ENCODE assay signal across 33 cellular contexts in the genomic region with DNA sequence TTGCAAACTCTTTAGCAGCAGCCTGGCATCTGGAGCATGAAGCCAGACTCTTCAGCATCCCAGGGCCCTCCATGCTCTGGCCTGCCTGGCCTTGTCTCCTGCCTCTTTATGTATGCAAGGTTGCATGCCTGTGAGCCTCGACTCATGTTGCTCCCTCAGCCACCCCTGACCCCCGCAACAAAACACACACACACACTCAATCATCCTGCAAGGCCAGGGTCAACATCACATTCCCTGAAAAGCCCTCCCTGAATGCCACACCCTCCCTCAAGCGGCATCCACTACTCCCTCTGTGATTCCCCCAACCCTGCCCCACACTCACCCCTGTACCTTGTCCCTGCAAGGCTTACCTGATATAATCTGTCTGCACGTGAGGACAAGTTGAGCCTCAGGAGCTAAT.
"Had no signal": no experiment of that assay in that cellular context is flagged by ENCODE, and none has a peak within 500 bp of the region (broad histone marks: within the 10 kb centered on the region; RNA-seq: fewer than 3 reads in every experiment).

No MANE protein-coding gene starts in this region.

- H3K27ac ChIP-seq: adrenal gland, body of pancreas, colonic mucosa, esophagus muscularis mucosa, foreskin keratinocyte, WERI-Rb-1 had no signal

- H3K9me3 Mint-ChIP-seq: activated B cell treated with CpG ODN at 0.5 μM for 24 hours; activated CD4-positive, alpha-beta memory T cell treated with anti-CD3 and anti-CD28 coated beads, Interleukin-2, amount 10 ng/mL, durations not matched to agents 7 days and 5 days; activated CD4-positive, alpha-beta T cell treated with anti-CD3 and anti-CD28 coated beads, Interleukin-2, amount 10 ng/mL, durations not matched to agents 7 days and 5 days; activated naive CD8-positive, alpha-beta T cell treated with anti-CD3 and anti-CD28 coated beads for 36 hours; activated naive CD8-positive, alpha-beta T cell treated with anti-CD3 and anti-CD28 coated beads, Interleukin-2, amount 50 U/mL, for 24 hours; activated T-helper 1 cell treated with anti-CD3 and anti-CD28 coated beads, Interleukin-12 subunit alpha, Interleukin-12 subunit beta, Interleukin-2, Interleukin-4 antibody, amounts not matched to agents 30 ng/mL and 10 ng/mL and 1 ng/mL, durations not matched to agents 14 hours and 24 hours and 36 hours; activated T-helper 2 cell treated with anti-CD3 and anti-CD28 coated beads, Interferon-gamma antibody, Interleukin-2, Interleukin-4, amounts not matched to agents 10 μg/mL and 5 μg/mL and 100 μg/mL, durations not matched to agents 14 hours and 24 hours and 36 hours; T-helper 2 cell treated with Interferon-gamma antibody and Interleukin-4, amounts not matched to agents 5 μg/mL and 100 μg/mL, for 36 hours had no signal

- H3K27ac Mint-ChIP-seq: activated B cell treated with CpG ODN at 0.5 μM for 24 hours; activated CD4-positive, alpha-beta memory T cell treated with anti-CD3 and anti-CD28 coated beads, Interleukin-2, amount 10 ng/mL, durations not matched to agents 7 days and 5 days; activated CD4-positive, alpha-beta T cell treated with anti-CD3 and anti-CD28 coated beads, Interleukin-2, amount 10 ng/mL, durations not matched to agents 7 days and 5 days; activated naive CD8-positive, alpha-beta T cell treated with anti-CD3 and anti-CD28 coated beads for 36 hours; activated naive CD8-positive, alpha-beta T cell treated with anti-CD3 and anti-CD28 coated beads, Interleukin-2, amount 50 U/mL, for 24 hours; activated T-helper 1 cell treated with anti-CD3 and anti-CD28 coated beads, Interleukin-12 subunit alpha, Interleukin-12 subunit beta, Interleukin-2, Interleukin-4 antibody, amounts not matched to agents 30 ng/mL and 10 ng/mL and 1 ng/mL, durations not matched to agents 14 hours and 24 hours and 36 hours; activated T-helper 2 cell treated with anti-CD3 and anti-CD28 coated beads, Interferon-gamma antibody, Interleukin-2, Interleukin-4, amounts not matched to agents 10 μg/mL and 5 μg/mL and 100 μg/mL, durations not matched to agents 14 hours and 24 hours and 36 hours; T-helper 17 cell; T-helper 2 cell treated with Interferon-gamma antibody and Interleukin-4, amounts not matched to agents 5 μg/mL and 100 μg/mL, for 36 hours had no signal

- DNase-seq: activated B cell treated with CpG ODN at 0.5 μM for 24 hours; activated CD4-positive, alpha-beta memory T cell treated with anti-CD3 and anti-CD28 coated beads, Interleukin-2, amount 10 ng/mL, durations not matched to agents 7 days and 5 days; activated CD4-positive, alpha-beta T cell treated with anti-CD3 and anti-CD28 coated beads for 1 hour; activated CD4-positive, alpha-beta T cell treated with anti-CD3 and anti-CD28 coated beads for 4 hours; activated CD4-positive, alpha-beta T cell treated with anti-CD3 and anti-CD28 coated beads, Interleukin-2, amount 10 ng/mL, durations not matched to agents 7 days and 5 days; activated CD4-positive, alpha-beta T cell treated with anti-CD3 and anti-CD28 coated beads, Interleukin-2, amount 50 U/mL, for 4 hours; activated gamma-delta T cell treated with Interleukin-2 at 50 U/mL for 16 hours; activated naive CD4-positive, alpha-beta T cell treated with anti-CD3 and anti-CD28 coated beads, Interleukin-2, amount 50 U/mL, for 16 hours; activated naive CD4-positive, alpha-beta T cell treated with Interleukin-2 at 50 U/mL for 16 hours; activated naive CD8-positive, alpha-beta T cell treated with anti-CD3 and anti-CD28 coated beads for 36 hours; activated naive CD8-positive, alpha-beta T cell treated with anti-CD3 and anti-CD28 coated beads, Interleukin-2, amount 50 U/mL, for 24 hours; activated T-cell treated with anti-CD3 and anti-CD28 coated beads, Interleukin-2, amount 50 U/mL, for 1 hour; amygdala; aorta; body of pancreas; central memory CD4-positive, alpha-beta T cell; cerebellar nuclear complex; colonic mucosa; effector CD8-positive, alpha-beta T cell; erythroblast; foreskin keratinocyte; gastrocnemius medialis; glutamatergic neuron; T-helper 1 cell; T-helper 17 cell; T1000; WERI-Rb-1 had no signal

- H3K27me3 Mint-ChIP-seq: activated naive CD8-positive, alpha-beta T cell treated with anti-CD3 and anti-CD28 coated beads for 36 hours; activated naive CD8-positive, alpha-beta T cell treated with anti-CD3 and anti-CD28 coated beads, Interleukin-2, amount 50 U/mL, for 24 hours; T-helper 17 cell had no signal

- ATAC-seq: activated naive CD8-positive, alpha-beta T cell treated with anti-CD3 and anti-CD28 coated beads, Interleukin-2, amount 50 U/mL, for 24 hours; body of pancreas; foreskin keratinocyte; SK-N-SH treated with all-trans-retinoic acid at 6 μM for 48 hours; T-helper 17 cell had no signal

- H3K36me3 ChIP-seq: adrenal gland, colonic mucosa, esophagus muscularis mucosa, gastrocnemius medialis, WERI-Rb-1 had no signal

- H3K4me3 Mint-ChIP-seq: activated B cell treated with CpG ODN at 0.5 μM for 24 hours; activated CD4-positive, alpha-beta memory T cell treated with anti-CD3 and anti-CD28 coated beads, Interleukin-2, amount 10 ng/mL, durations not matched to agents 7 days and 5 days; activated CD4-positive, alpha-beta T cell treated with anti-CD3 and anti-CD28 coated beads, Interleukin-2, amount 10 ng/mL, durations not matched to agents 7 days and 5 days; activated naive CD8-positive, alpha-beta T cell treated with anti-CD3 and anti-CD28 coated beads for 36 hours; activated naive CD8-positive, alpha-beta T cell treated with anti-CD3 and anti-CD28 coated beads, Interleukin-2, amount 50 U/mL, for 24 hours; activated T-helper 1 cell treated with anti-CD3 and anti-CD28 coated beads, Interleukin-12 subunit alpha, Interleukin-12 subunit beta, Interleukin-2, Interleukin-4 antibody, amounts not matched to agents 30 ng/mL and 10 ng/mL and 1 ng/mL, durations not matched to agents 14 hours and 24 hours and 36 hours; T-helper 17 cell; T-helper 2 cell treated with Interferon-gamma antibody and Interleukin-4, amounts not matched to agents 5 μg/mL and 100 μg/mL, for 36 hours had no signal

- H3K4me1 ChIP-seq: adrenal gland, esophagus muscularis mucosa, foreskin keratinocyte had no signal

- H3K4me1 Mint-ChIP-seq: activated B cell treated with CpG ODN at 0.5 μM for 24 hours; activated CD4-positive, alpha-beta memory T cell treated with anti-CD3 and anti-CD28 coated beads, Interleukin-2, amount 10 ng/mL, durations not matched to agents 7 days and 5 days; activated naive CD8-positive, alpha-beta T cell treated with anti-CD3 and anti-CD28 coated beads, Interleukin-2, amount 50 U/mL, for 24 hours had no signal

- H3K27me3 ChIP-seq: adrenal gland, body of pancreas, colonic mucosa, esophagus muscularis mucosa, foreskin keratinocyte, gastrocnemius medialis had no signal

- H3K4me3 ChIP-seq: adrenal gland, body of pancreas, colonic mucosa, esophagus muscularis mucosa, gastrocnemius medialis had no signal

- H3K9me3 ChIP-seq: adrenal gland, body of pancreas, colonic mucosa, gastrocnemius medialis had no signal
